ENCODE assay signal across 20 cellular contexts in genomic region chr12:67366530-67367196, GRCh38.
A peak's percentile ranks its signal among the peaks of the same experiment; 100 is the strongest.
DNase-seq lines count a peak whose midpoint lies in the region; ATAC-seq and TF ChIP-seq lines count a peak whose summit lies in the region.
"Had no signal": no experiment of that assay in that cellular context is flagged by ENCODE, and none has a peak within 500 bp of the region (broad histone marks: within the 10 kb centered on the region; RNA-seq: fewer than 3 reads in every experiment).

No MANE protein-coding gene starts in this region.

- H3K4me1 Mint-ChIP-seq in nephron progenitor cell: peaks cover 9% of the 10 kb centered on the region
- H3K4me1 Mint-ChIP-seq in naive thymus-derived CD8-positive, alpha-beta T cell: peaks cover 0 to 2% (median 0%) of the 10 kb centered on the region in 4 donors
- H3K4me1 Mint-ChIP-seq: natural killer cell had no signal

- DNase-seq in AG20443 (ENCODE audit: low spot score) (peak; percentile 79), brain microvascular endothelial cell (peak; percentile 56), lung (ENCODE audit: low spot score) (no peak), nephron progenitor cell (no peak), NCI-H187 treated with DMSO at 0.1 percent for 48 hours (lab: John Stamatoyannopoulos, UW) (no peak), NCI-H1092 treated with DMSO at 0.1 percent for 48 hours (lab: John Stamatoyannopoulos, UW) (no peak)
- no peak for DNase-seq in naive thymus-derived CD8-positive, alpha-beta T cell
- DNase-seq: activated CD4-positive, alpha-beta T cell treated with anti-CD3 and anti-CD28 coated beads, Interleukin-2, amount 50 U/mL, for 4 hours; CD4-positive, CD25-positive, alpha-beta regulatory T cell; glutamatergic neuron; kidney; natural killer cell; NCI-H1092; NCI-H524 treated with DMSO at 0.1 percent for 48 hours; stimulated activated CD4-positive, alpha-beta T cell treated with anti-CD3 and anti-CD28 coated beads, Interleukin-4, amount 100 ng/mL, for 24 hours; stimulated activated naive CD4-positive, alpha-beta T cell; T-helper 9 cell had no signal

- TF ChIP-seq CTCF in HEK293 (tag by site-specific recombination; IDR thresholded peaks at IDR 0.05): no peak
- no peak for TF ChIP-seq CTCF in brain microvascular endothelial cell (IDR thresholded peaks at IDR 0.05; ENCODE audit: low read depth, low read length, missing control alignments)
- TF ChIP-seq CTCF in lung (IDR thresholded peaks at IDR 0.05; ENCODE audit: control extremely low read depth, extremely low read depth): no peak
- no peak for TF ChIP-seq CTCF in nephron progenitor cell (IDR thresholded peaks at IDR 0.05)

- H3K36me3 ChIP-seq in HEK293 (ENCODE audit: control insufficient read depth in 2 of 2, insufficient read depth in 1 of 2, low read length in 2 of 2): no peaks in the 10 kb centered on the region
- H3K36me3 ChIP-seq in brain microvascular endothelial cell (replicated peaks): no peaks in the 10 kb centered on the region
- H3K36me3 ChIP-seq in lung (ENCODE audit: control insufficient read depth in 2 of 2, insufficient read depth in 2 of 2, low read length in 2 of 2): no peaks in the 10 kb centered on the region

- in situ Hi-C loops in brain microvascular endothelial cell (cut with HindIII; ENCODE audit: low pct_ligation_motif_present, low sequenced_read_pairs): no loop called here

- H3K4me1 ChIP-seq in HEK293 (ENCODE audit: control insufficient read depth, insufficient read depth, low read length) (peaks cover 8% of the 10 kb centered on the region), lung (ENCODE audit: control insufficient read depth in 2 of 2, insufficient read depth in 2 of 2, low read length in 2 of 2) (no peaks in the 10 kb centered on the region)
- H3K4me1 ChIP-seq: body of pancreas had no signal

- no peak overlapping the region for H3K4me3 Mint-ChIP-seq in nephron progenitor cell
- no peak overlapping the region for H3K4me3 Mint-ChIP-seq in naive thymus-derived CD8-positive, alpha-beta T cell
- H3K4me3 Mint-ChIP-seq: CD4-positive, CD25-positive, alpha-beta regulatory T cell; natural killer cell had no signal

- no peak overlapping the region for H3K4me3 ChIP-seq in HEK293 (ENCODE audit: low read depth, low read length)
- H3K4me3 ChIP-seq in brain microvascular endothelial cell (ENCODE audit: low read depth, low read length): no peak overlapping the region
- H3K4me3 ChIP-seq in lung: no peak overlapping the region
- H3K4me3 ChIP-seq: body of pancreas had no signal

- peaks cover 4% of the 10 kb centered on the region for H3K27me3 Mint-ChIP-seq in nephron progenitor cell (ENCODE audit: low read depth, poor library complexity)
- H3K27me3 Mint-ChIP-seq in naive thymus-derived CD8-positive, alpha-beta T cell: no peaks in the 10 kb centered on the region

- POLR2A ChIA-PET in HEK293 (lab: Yijun Ruan, JAX): no interaction called here
- POLR2A ChIA-PET in naive thymus-derived CD8-positive, alpha-beta T cell (lab: Charles Lee): no interaction called here

- peak; percentile 34 for ATAC-seq in lung (ENCODE audit: insufficient read depth, low FRiP score)
- no peak for ATAC-seq in naive thymus-derived CD8-positive, alpha-beta T cell
- ATAC-seq: body of pancreas, HepG2, natural killer cell had no signal

- WGBS in lung, 2 donors: 68 to 75% methylated on average over 6 of the region's 6 CpGs

- CTCF ChIA-PET in HEK293 (lab: Yijun Ruan, JAX): interaction anchor here (0.7 kb wide), 1 partner anchor 48 kb away, joined by 3 read pairs; no protein-coding TSS in a partner anchor

- no peaks in the 10 kb centered on the region for H3K36me3 Mint-ChIP-seq in nephron progenitor cell (ENCODE audit: low read depth)
- peaks cover 0 to 2% (median 0%) of the 10 kb centered on the region in 3 donors for H3K36me3 Mint-ChIP-seq in naive thymus-derived CD8-positive, alpha-beta T cell
- H3K36me3 Mint-ChIP-seq: CD4-positive, CD25-positive, alpha-beta regulatory T cell; natural killer cell had no signal

- H3K27ac Mint-ChIP-seq in nephron progenitor cell: no peak overlapping the region
- H3K27ac Mint-ChIP-seq in naive thymus-derived CD8-positive, alpha-beta T cell: no peak overlapping the region
- H3K27ac Mint-ChIP-seq: CD4-positive, CD25-positive, alpha-beta regulatory T cell; natural killer cell had no signal

- H3K27ac ChIP-seq in HEK293 (ENCODE audit: extremely low read depth, low read depth, low read length) (no peak overlapping the region), brain microvascular endothelial cell (no peak overlapping the region), lung (ENCODE audit: low read depth in 1 of 2, low read length in 1 of 2) (no peak overlapping the region)
- H3K27ac ChIP-seq: body of pancreas had no signal

- H3K27me3 ChIP-seq in brain microvascular endothelial cell (replicated peaks) (no peaks in the 10 kb centered on the region), lung (ENCODE audit: control insufficient read depth, insufficient read depth) (no peaks in the 10 kb centered on the region)
- H3K27me3 ChIP-seq: body of pancreas had no signal

- H3K9me3 Mint-ChIP-seq in nephron progenitor cell: peaks cover 13% of the 10 kb centered on the region
- H3K9me3 Mint-ChIP-seq in naive thymus-derived CD8-positive, alpha-beta T cell: peaks cover 0 to 4% (median 0%) of the 10 kb centered on the region in 9 donors
- H3K9me3 Mint-ChIP-seq: natural killer cell had no signal

- H3K9me3 ChIP-seq in HEK293 (ENCODE audit: control insufficient read depth, insufficient read depth, low read depth, low read length) (no peaks in the 10 kb centered on the region), lung (ENCODE audit: control insufficient read depth in 2 of 2, insufficient read depth in 1 of 2, low read length in 1 of 2) (no peaks in the 10 kb centered on the region)
- H3K9me3 ChIP-seq: body of pancreas had no signal

TF ChIP-seq in HEK293, 187 proteins besides CTCF, POLR2A, EP300 and RAD21:
- TF ChIP-seq ZBTB17 (tag by site-specific recombination; IDR thresholded peaks at IDR 0.05): no peak
- TF ChIP-seq, protein P1, sequence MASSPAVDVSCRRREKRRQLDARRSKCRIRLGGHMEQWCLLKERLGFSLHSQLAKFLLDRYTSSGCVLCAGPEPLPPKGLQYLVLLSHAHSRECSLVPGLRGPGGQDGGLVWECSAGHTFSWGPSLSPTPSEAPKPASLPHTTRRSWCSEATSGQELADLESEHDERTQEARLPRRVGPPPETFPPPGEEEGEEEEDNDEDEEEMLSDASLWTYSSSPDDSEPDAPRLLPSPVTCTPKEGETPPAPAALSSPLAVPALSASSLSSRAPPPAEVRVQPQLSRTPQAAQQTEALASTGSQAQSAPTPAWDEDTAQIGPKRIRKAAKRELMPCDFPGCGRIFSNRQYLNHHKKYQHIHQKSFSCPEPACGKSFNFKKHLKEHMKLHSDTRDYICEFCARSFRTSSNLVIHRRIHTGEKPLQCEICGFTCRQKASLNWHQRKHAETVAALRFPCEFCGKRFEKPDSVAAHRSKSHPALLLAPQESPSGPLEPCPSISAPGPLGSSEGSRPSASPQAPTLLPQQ (tag by site-specific recombination; IDR thresholded peaks at IDR 0.05): peak; percentile 63

Comparison
In these comparisons a context has a peak if more than half of its experiments do, and no peak if none do; other contexts are left out.
1. DNase-seq: peak in AG20443 (single experiment) and brain microvascular endothelial cell (single experiment); none in lung (single experiment), nephron progenitor cell (single experiment), naive thymus-derived CD8-positive, alpha-beta T cell (0 of 10), NCI-H187 treated with DMSO at 0.1 percent for 48 hours (single experiment) and NCI-H1092 treated with DMSO at 0.1 percent for 48 hours (single experiment).